Comparison of ENCODE assay signal across 14 cellular contexts in genomic region chr9:22175972-22176545, GRCh38.
DNase-seq lines count a peak whose midpoint lies in the region; ATAC-seq, FAIRE-seq and TF ChIP-seq lines count a peak whose summit lies in the region.
"Had no signal": no experiment of that assay in that cellular context is flagged by ENCODE, and none has a peak within 500 bp of the region (broad histone marks: within the 10 kb centered on the region; RNA-seq: fewer than 3 reads in every experiment).

No MANE protein-coding gene starts in this region.

- peaks cover 10% of the 10 kb centered on the region for H3K4me1 Mint-ChIP-seq in activated naive CD4-positive, alpha-beta T cell treated with anti-CD3 and anti-CD28 coated beads for 36 hours (ENCODE audit: low read depth)
- H3K4me1 Mint-ChIP-seq: GM23338 had no signal

- TF ChIP-seq RAD21 in GM12878 (IDR thresholded peaks at IDR 0.05; ENCODE audit: insufficient read depth, low read depth, low read length) = no peak

- H2AFZ ChIP-seq in GM12878 (ENCODE audit: control insufficient read depth, low read depth, low read length) = no peak overlapping the region
- H2AFZ ChIP-seq: GM23338 had no signal

- H3K79me2 ChIP-seq in GM12878 (ENCODE audit: control insufficient read depth, insufficient read depth, low read length) = no peaks in the 10 kb centered on the region

- WGBS in GM12878 (ENCODE audit: insufficient coverage, insufficient replicate concordance, low lambda C conversion rate, missing lambda C conversion rate) = 0% methylated on average over 2 of the region's 2 CpGs

- H3K4me3 ChIP-seq in GM12878 = no peak overlapping the region
- H3K4me3 ChIP-seq: cardiac muscle cell, GM23338 had no signal

- CTCF ChIA-PET in activated naive CD4-positive, alpha-beta T cell treated with anti-CD3 and anti-CD28 coated beads for 36 hours (lab: Charles Lee) = interaction anchor here (0.9 to 1.6 kb wide), 3 partner anchors 53 to 96 kb away, joined by 3 to 6 read pairs (median 4); no protein-coding TSS in a partner anchor
- CTCF ChIA-PET in GM12878 (lab: Yijun Ruan, JAX) = no interaction called here

- DNase-seq in activated naive CD4-positive, alpha-beta T cell treated with anti-CD3 and anti-CD28 coated beads for 36 hours = peak; percentile 16
- DNase-seq in activated naive CD4-positive, alpha-beta T cell treated with anti-CD3 and anti-CD28 coated beads, Interleukin-2, amount 50 U/mL, for 16 hours = no peak
- DNase-seq in GM12878 (ENCODE audit: low read depth, low spot score) (no peak), iPS-NIHi11 (ENCODE audit: low spot score) (no peak)
- DNase-seq: kidney, mesendoderm, NCI-H1694 treated with DMSO at 0.1 percent for 48 hours, NCI-H446 treated with DMSO at 0.1 percent for 48 hours had no signal

- no peaks in the 10 kb centered on the region for H3K9me3 ChIP-seq in GM12878 (replicated peaks; ENCODE audit: control insufficient read depth, insufficient read depth, low read length)

- peaks cover 3% of the 10 kb centered on the region for H3K9me3 Mint-ChIP-seq in activated naive CD4-positive, alpha-beta T cell treated with anti-CD3 and anti-CD28 coated beads for 36 hours

- no peaks in the 10 kb centered on the region for H4K20me1 ChIP-seq in GM12878 (ENCODE audit: control insufficient read depth, insufficient read depth)

- intact Hi-C loops in activated naive CD4-positive, alpha-beta T cell treated with anti-CD3 and anti-CD28 coated beads for 36 hours (cut with micrococcal nuclease) = loop anchor here (1.0 to 5.0 kb wide), 7 partner anchors 28 to 819 kb away; no protein-coding TSS in a partner anchor
- intact Hi-C loops in GM12878 (cut with micrococcal nuclease; ENCODE audit: unreplicated experiment) = no loop called here

- in situ Hi-C loops in GM12878 (cut with MboI) = no loop called here

- no peak for TF ChIP-seq EP300 in GM12878 (IDR thresholded peaks at IDR 0.05; ENCODE audit: borderline replicate concordance in 1 of 2, control insufficient read depth in 1 of 2, low read depth in 2 of 2, low read length in 2 of 2)

- no peak for TF ChIP-seq POLR2A in GM12878 (IDR thresholded peaks at IDR 0.05; ENCODE audit: low read depth, low read length)

- peaks cover 2% of the 10 kb centered on the region for H3K36me3 Mint-ChIP-seq in activated naive CD4-positive, alpha-beta T cell treated with anti-CD3 and anti-CD28 coated beads for 36 hours (ENCODE audit: low read depth)

- H3K36me3 ChIP-seq in GM12878 (ENCODE audit: control insufficient read depth in 2 of 2, insufficient read depth in 2 of 2, low read length in 1 of 2) = no peaks in the 10 kb centered on the region
- H3K36me3 ChIP-seq: cardiac muscle cell had no signal

- peak; percentile 46 for ATAC-seq in GM21737 (IDR thresholded peaks at IDR 0.05; ENCODE audit: unreplicated experiment)
- peak; percentile 69 for ATAC-seq in HG03565 (IDR thresholded peaks at IDR 0.05; ENCODE audit: unreplicated experiment)
- no peak for ATAC-seq in GM12878
- no peak for ATAC-seq in SK-N-SH treated with all-trans-retinoic acid at 6 μM for 48 hours
- no peak for ATAC-seq in HG02970 (IDR thresholded peaks at IDR 0.05; ENCODE audit: low FRiP score, unreplicated experiment)
- ATAC-seq: GM23338 had no signal

- no peak overlapping the region for H3K27ac ChIP-seq in GM12878 (ENCODE audit: control insufficient read depth, insufficient read depth)
- H3K27ac ChIP-seq: cardiac muscle cell had no signal

- H3K27ac Mint-ChIP-seq in activated naive CD4-positive, alpha-beta T cell treated with anti-CD3 and anti-CD28 coated beads for 36 hours = no peak overlapping the region
- H3K27ac Mint-ChIP-seq: GM23338 had no signal

- H3K9ac ChIP-seq in GM12878 (ENCODE audit: control insufficient read depth, insufficient read depth, low read length) = no peak overlapping the region

- SMC1A ChIA-PET in GM12878 (lab: Charles Lee; ENCODE audit: uncharacterized antibody, unreplicated experiment) = interaction anchor here (1.0 to 1.2 kb wide), 3 partner anchors 11 to 29 kb away, joined by 3 read pairs; no protein-coding TSS in a partner anchor

- no TSS peak for BruUV-seq in GM12878 (replicated peaks; lab: Mats Ljungman, UMichigan)

- RAD21 ChIA-PET in GM12878 (lab: Charles Lee; ENCODE audit: unreplicated experiment) = no interaction called here

- no peak overlapping the region for H3K4me2 ChIP-seq in GM12878 (ENCODE audit: control insufficient read depth, insufficient read depth)
- H3K4me2 ChIP-seq: GM23338 had no signal

- POLR2A ChIA-PET in GM12878 (lab: Charles Lee) = no interaction called here

- no peaks in the 10 kb centered on the region for H3K27me3 ChIP-seq in GM12878 (replicated peaks in 1 of 2; ENCODE audit: control insufficient read depth in 2 of 2, insufficient read depth in 2 of 2, low read length in 1 of 2)
- H3K27me3 ChIP-seq: cardiac muscle cell had no signal

- no peak overlapping the region for H3K4me3 Mint-ChIP-seq in activated naive CD4-positive, alpha-beta T cell treated with anti-CD3 and anti-CD28 coated beads for 36 hours
- H3K4me3 Mint-ChIP-seq: GM23338 had no signal

- no peak for TF ChIP-seq CTCF in GM12878 (IDR thresholded peaks at IDR 0.05 in 2 of 3, conservative IDR thresholded peaks at IDR 0.05 in 1 of 3; ENCODE audit: control insufficient read depth in 2 of 3, extremely low read depth in 1 of 3, insufficient read depth in 1 of 3, low read depth in 3 of 3, low read length in 3 of 3)

- FAIRE-seq in GM12878 (lab: Jason Lieb, UNC) = no peak
- FAIRE-seq: kidney had no signal

- H3K27me3 Mint-ChIP-seq in activated naive CD4-positive, alpha-beta T cell treated with anti-CD3 and anti-CD28 coated beads for 36 hours (ENCODE audit: low read depth) = peaks cover 34% of the 10 kb centered on the region

- no peaks in the 10 kb centered on the region; the same call in 1 of the 2 replicates for H3K4me1 ChIP-seq in GM12878 (ENCODE audit: control insufficient read depth, insufficient read depth, low read length)

TF ChIP-seq in GM12878, 131 proteins besides CTCF, POLR2A, EP300 and RAD21 (continues in another document):
- TF ChIP-seq BCL3 (IDR thresholded peaks at IDR 0.05; ENCODE audit: borderline replicate concordance, insufficient read depth, low read depth, low read length, poor library complexity, severe bottlenecking) (no peak), RBBP5 (conservative IDR thresholded peaks at IDR 0.05) (no peak), ESRRA (IDR thresholded peaks at IDR 0.05; ENCODE audit: low read length) (no peak), ZSCAN29 (IDR thresholded peaks at IDR 0.05) (no peak), BRCA1 (IDR thresholded peaks at IDR 0.05; ENCODE audit: low read depth, low read length) (no peak), SRF (IDR thresholded peaks at IDR 0.05; ENCODE audit: low read depth in 2 of 2, low read length in 2 of 2) (no peak), RUNX3 (IDR thresholded peaks at IDR 0.05; ENCODE audit: low read length) (peak; percentile 26; the same call in 1 of the 2 replicates)

TF ChIP-seq in SK-N-SH treated with all-trans-retinoic acid at 6 μM for 48 hours, 23 proteins besides CTCF, POLR2A, EP300 and RAD21 (continues in another document):
- TF ChIP-seq RARB (CRISPR knock-in tag; IDR thresholded peaks at IDR 0.05) (no peak), CSDC2 (CRISPR knock-in tag; IDR thresholded peaks at IDR 0.05) (no peak), ARNTL (CRISPR knock-in tag; IDR thresholded peaks at IDR 0.05; ENCODE audit: borderline replicate concordance, low read depth) (no peak), CREB5 (CRISPR knock-in tag; IDR thresholded peaks at IDR 0.05; ENCODE audit: low read depth) (no peak), CSRNP3 (CRISPR knock-in tag; IDR thresholded peaks at IDR 0.05) (no peak), GLIS3 (CRISPR knock-in tag; IDR thresholded peaks at IDR 0.05) (no peak), ZNF70 (CRISPR knock-in tag; IDR thresholded peaks at IDR 0.05) (no peak), ISL1 (CRISPR knock-in tag; IDR thresholded peaks at IDR 0.05) (no peak), PPARA (CRISPR knock-in tag; IDR thresholded peaks at IDR 0.05; ENCODE audit: borderline replicate concordance) (no peak)

Comparison
In these comparisons a context has a peak if more than half of its experiments do, and no peak if none do; other contexts are left out.
1. ATAC-seq: peak in GM21737 (single experiment) and HG03565 (single experiment); none in GM12878 (single experiment), SK-N-SH treated with all-trans-retinoic acid at 6 μM for 48 hours (single experiment) and HG02970 (single experiment).